35 cellular contexts compared by ENCODE assay signal in genomic region chr12:42807251-42807650, GRCh38.
"Had no signal": no experiment of that assay in that cellular context is flagged by ENCODE, and none has a peak within 500 bp of the region (broad histone marks: within the 10 kb centered on the region; RNA-seq: fewer than 3 reads in every experiment).

No MANE protein-coding gene starts in this region.

- H3K36me3 Mint-ChIP-seq: activated naive CD4-positive, alpha-beta T cell treated with anti-CD3 and anti-CD28 coated beads, Interleukin-2, amount 10 ng/mL, durations not matched to agents 7 days and 5 days; activated naive CD4-positive, alpha-beta T cell treated with anti-CD3 and anti-CD28 coated beads, Interleukin-2, amount 50 U/mL, for 72 hours; activated naive CD8-positive, alpha-beta T cell treated with anti-CD3 and anti-CD28 coated beads, Interleukin-2, amount 10 ng/mL, durations not matched to agents 7 days and 5 days; brain; T-cell had no signal

- H3K4me3 Mint-ChIP-seq: activated CD4-positive, alpha-beta memory T cell treated with anti-CD3 and anti-CD28 coated beads, Interleukin-2, amount 10 ng/mL, durations not matched to agents 7 days and 5 days; activated CD4-positive, alpha-beta T cell treated with anti-CD3 and anti-CD28 coated beads, Interleukin-2, amount 10 ng/mL, durations not matched to agents 7 days and 5 days; activated naive CD4-positive, alpha-beta T cell treated with anti-CD3 and anti-CD28 coated beads, Interleukin-2, amount 10 ng/mL, durations not matched to agents 7 days and 5 days; activated naive CD8-positive, alpha-beta T cell treated with anti-CD3 and anti-CD28 coated beads, Interleukin-2, amount 10 ng/mL, durations not matched to agents 7 days and 5 days; activated T-cell treated with anti-CD3 and anti-CD28 coated beads, Interleukin-2, amount 50 U/mL, for 24 hours; activated T-cell treated with anti-CD3 and anti-CD28 coated beads, Interleukin-2, amount 50 U/mL, for 72 hours; brain; dendritic cell treated with granulocyte-macrophage colony-stimulating factor and Interleukin-4, amounts not matched to agents 40 ng/mL and 50 ng/mL, for 4 days; endodermal cell; T-cell; T-helper 1 cell treated with Interleukin-12 subunit alpha and Interleukin-12 subunit beta and Interleukin-4 antibody, amounts not matched to agents 30 μg/mL and 1 μg/mL, for 36 hours had no signal

- H3K27ac ChIP-seq: ascending aorta, breast epithelium, cardiac muscle cell, coronary artery, dorsolateral prefrontal cortex, esophagus muscularis mucosa, foreskin keratinocyte, gastrocnemius medialis had no signal

- H3K9me3 ChIP-seq: ascending aorta, breast epithelium, esophagus muscularis mucosa, gastrocnemius medialis had no signal

- H3K9me3 Mint-ChIP-seq: activated CD4-positive, alpha-beta memory T cell treated with anti-CD3 and anti-CD28 coated beads, Interleukin-2, amount 10 ng/mL, durations not matched to agents 7 days and 5 days; activated CD4-positive, alpha-beta T cell treated with anti-CD3 and anti-CD28 coated beads, Interleukin-2, amount 10 ng/mL, durations not matched to agents 7 days and 5 days; activated naive CD4-positive, alpha-beta T cell treated with anti-CD3 and anti-CD28 coated beads, Interleukin-2, amount 10 ng/mL, durations not matched to agents 7 days and 5 days; activated naive CD8-positive, alpha-beta T cell treated with anti-CD3 and anti-CD28 coated beads, Interleukin-2, amount 10 ng/mL, durations not matched to agents 7 days and 5 days; activated T-cell treated with anti-CD3 and anti-CD28 coated beads, Interleukin-2, amount 50 U/mL, for 24 hours; brain; dendritic cell treated with granulocyte-macrophage colony-stimulating factor and Interleukin-4, amounts not matched to agents 40 ng/mL and 50 ng/mL, for 4 days; endodermal cell; T-helper 1 cell treated with Interleukin-12 subunit alpha and Interleukin-12 subunit beta and Interleukin-4 antibody, amounts not matched to agents 30 μg/mL and 1 μg/mL, for 36 hours had no signal

- H3K4me1 Mint-ChIP-seq: activated CD4-positive, alpha-beta memory T cell treated with anti-CD3 and anti-CD28 coated beads, Interleukin-2, amount 10 ng/mL, durations not matched to agents 7 days and 5 days; activated CD4-positive, alpha-beta T cell treated with anti-CD3 and anti-CD28 coated beads, Interleukin-2, amount 10 ng/mL, durations not matched to agents 7 days and 5 days; activated naive CD4-positive, alpha-beta T cell treated with anti-CD3 and anti-CD28 coated beads, Interleukin-2, amount 10 ng/mL, durations not matched to agents 7 days and 5 days; activated naive CD8-positive, alpha-beta T cell treated with anti-CD3 and anti-CD28 coated beads, Interleukin-2, amount 10 ng/mL, durations not matched to agents 7 days and 5 days; T-cell had no signal

- H3K27me3 ChIP-seq: ascending aorta, breast epithelium, cardiac muscle cell, dorsolateral prefrontal cortex, esophagus muscularis mucosa, foreskin keratinocyte, gastrocnemius medialis had no signal

- H3K4me1 ChIP-seq: ascending aorta, breast epithelium, foreskin keratinocyte, gastrocnemius medialis had no signal

- H3K4me3 ChIP-seq: ascending aorta, breast epithelium, cardiac muscle cell, coronary artery, dorsolateral prefrontal cortex, esophagus muscularis mucosa, gastrocnemius medialis had no signal

- DNase-seq: activated CD4-positive, alpha-beta memory T cell treated with anti-CD3 and anti-CD28 coated beads, Interleukin-2, amount 10 ng/mL, durations not matched to agents 7 days and 5 days; activated CD4-positive, alpha-beta T cell treated with anti-CD3 and anti-CD28 coated beads for 1 hour; activated CD4-positive, alpha-beta T cell treated with anti-CD3 and anti-CD28 coated beads for 4 hours; activated CD4-positive, alpha-beta T cell treated with anti-CD3 and anti-CD28 coated beads, Interleukin-2, amount 10 ng/mL, durations not matched to agents 7 days and 5 days; activated CD4-positive, alpha-beta T cell treated with anti-CD3 and anti-CD28 coated beads, Interleukin-2, amount 50 U/mL, for 4 hours; activated CD4-positive, CD25-positive, alpha-beta regulatory T cell; activated CD8-positive, alpha-beta memory T cell treated with anti-CD3 and anti-CD28 coated beads, Interleukin-2, amount 50 U/mL, for 48 hours; activated gamma-delta T cell; activated naive CD4-positive, alpha-beta T cell; activated naive CD4-positive, alpha-beta T cell treated with anti-CD3 and anti-CD28 coated beads, Interleukin-2, amount 10 ng/mL, durations not matched to agents 7 days and 5 days; activated naive CD8-positive, alpha-beta T cell treated with anti-CD3 and anti-CD28 coated beads, Interleukin-2, amount 10 ng/mL, durations not matched to agents 7 days and 5 days; activated T-cell treated with anti-CD3 and anti-CD28 coated beads for 4 hours; activated T-cell treated with anti-CD3 and anti-CD28 coated beads, Interleukin-2, amount 50 U/mL, for 24 hours; activated T-cell treated with anti-CD3 and anti-CD28 coated beads, Interleukin-2, amount 50 U/mL, for 72 hours; central memory CD4-positive, alpha-beta T cell; cerebellar nuclear complex; dorsolateral prefrontal cortex; effector memory CD4-positive, alpha-beta T cell; erythroblast; foreskin keratinocyte; gastrocnemius medialis; glutamatergic neuron; SW 1271; T-cell; T1000 had no signal

- H3K27me3 Mint-ChIP-seq: activated CD4-positive, alpha-beta memory T cell treated with anti-CD3 and anti-CD28 coated beads, Interleukin-2, amount 10 ng/mL, durations not matched to agents 7 days and 5 days; activated CD4-positive, alpha-beta T cell treated with anti-CD3 and anti-CD28 coated beads, Interleukin-2, amount 10 ng/mL, durations not matched to agents 7 days and 5 days; activated naive CD4-positive, alpha-beta T cell treated with anti-CD3 and anti-CD28 coated beads, Interleukin-2, amount 10 ng/mL, durations not matched to agents 7 days and 5 days; activated naive CD8-positive, alpha-beta T cell treated with anti-CD3 and anti-CD28 coated beads, Interleukin-2, amount 10 ng/mL, durations not matched to agents 7 days and 5 days; activated T-cell treated with anti-CD3 and anti-CD28 coated beads, Interleukin-2, amount 50 U/mL, for 24 hours; dendritic cell treated with granulocyte-macrophage colony-stimulating factor and Interleukin-4, amounts not matched to agents 40 ng/mL and 50 ng/mL, for 4 days; T-cell had no signal

- H3K36me3 ChIP-seq: ascending aorta, breast epithelium, cardiac muscle cell, esophagus muscularis mucosa, gastrocnemius medialis had no signal

- H3K27ac Mint-ChIP-seq: activated CD4-positive, alpha-beta memory T cell treated with anti-CD3 and anti-CD28 coated beads, Interleukin-2, amount 10 ng/mL, durations not matched to agents 7 days and 5 days; activated CD4-positive, alpha-beta T cell treated with anti-CD3 and anti-CD28 coated beads, Interleukin-2, amount 10 ng/mL, durations not matched to agents 7 days and 5 days; activated naive CD4-positive, alpha-beta T cell treated with anti-CD3 and anti-CD28 coated beads, Interleukin-2, amount 10 ng/mL, durations not matched to agents 7 days and 5 days; activated naive CD4-positive, alpha-beta T cell treated with anti-CD3 and anti-CD28 coated beads, Interleukin-2, amount 50 U/mL, for 72 hours; activated naive CD8-positive, alpha-beta T cell treated with anti-CD3 and anti-CD28 coated beads, Interleukin-2, amount 10 ng/mL, durations not matched to agents 7 days and 5 days; activated T-cell treated with anti-CD3 and anti-CD28 coated beads, Interleukin-2, amount 50 U/mL, for 24 hours; activated T-cell treated with anti-CD3 and anti-CD28 coated beads, Interleukin-2, amount 50 U/mL, for 72 hours; brain; dendritic cell treated with granulocyte-macrophage colony-stimulating factor and Interleukin-4, amounts not matched to agents 40 ng/mL and 50 ng/mL, for 4 days; endodermal cell; T-cell; T-helper 1 cell treated with Interleukin-12 subunit alpha and Interleukin-12 subunit beta and Interleukin-4 antibody, amounts not matched to agents 30 μg/mL and 1 μg/mL, for 36 hours had no signal
